1 cellular context compared by ENCODE assay signal in genomic region chr17:6279659-6280058, GRCh38.
TF ChIP-seq lines count a peak whose summit lies in the region.

No MANE protein-coding gene starts in this region.

TF ChIP-seq in Ishikawa, 13 proteins besides CTCF, POLR2A, EP300 and RAD21 (continued from another document):
- TF ChIP-seq TEAD4 (IDR thresholded peaks at IDR 0.05) = no peak
